In the genomic region with DNA sequence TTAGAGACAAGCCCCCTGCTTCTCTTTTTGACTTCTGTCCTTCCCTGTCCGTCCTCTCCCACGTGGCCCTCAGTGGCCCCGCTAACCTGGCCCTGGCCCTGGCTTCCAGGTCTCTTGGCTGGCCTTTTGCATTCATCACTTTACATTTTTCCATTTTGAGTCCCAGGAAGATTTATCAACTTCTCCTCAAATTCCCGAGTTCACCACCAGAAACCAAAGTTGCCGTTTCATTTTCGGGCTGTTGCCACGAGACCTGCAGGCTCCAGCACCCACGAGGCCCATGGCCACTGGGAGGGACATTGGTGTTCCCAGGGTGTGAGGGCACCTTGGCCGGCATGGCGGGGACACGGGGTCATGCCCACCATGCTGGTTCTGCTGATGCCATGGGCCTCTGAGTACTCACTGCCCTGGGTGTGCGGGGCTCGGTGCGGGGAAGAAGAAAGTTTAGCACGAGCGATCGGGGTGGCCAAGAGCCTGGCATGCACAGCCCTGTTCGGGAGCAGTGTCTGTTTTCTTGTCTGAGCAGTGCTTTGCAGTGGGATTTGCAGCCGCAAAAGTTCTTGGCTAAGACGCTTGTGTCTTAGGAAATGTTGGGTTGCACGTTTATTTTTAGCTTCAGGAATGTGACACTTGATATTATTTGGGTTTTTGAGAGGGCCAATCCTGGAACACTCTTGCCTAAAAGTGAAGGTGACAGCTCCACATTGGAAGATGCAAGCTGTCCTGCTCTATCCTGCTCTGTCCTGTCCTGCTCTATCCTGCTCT, we compare ENCODE assay signal across 10 cellular contexts. TPM values are rescaled to one million over a fixed set of nuclear protein-coding genes. Genes with fewer than 3 reads are reported as not detected.
DNase-seq lines count a peak whose midpoint lies in the region; ATAC-seq and TF ChIP-seq lines count a peak whose summit lies in the region.
"Had no signal": no experiment of that assay in that cellular context is flagged by ENCODE, and none has a peak within 500 bp of the region (broad histone marks: within the 10 kb centered on the region; RNA-seq: fewer than 3 reads in every experiment).

No MANE protein-coding gene starts in this region.

- H3K9me3 ChIP-seq in smooth muscle cell (replicated peaks; ENCODE audit: low read depth), result no peaks in the 10 kb centered on the region
- peaks cover 20% of the 10 kb centered on the region for H3K9me3 ChIP-seq in Caco-2

- intact Hi-C loops in Caco-2 (cut with micrococcal nuclease; ENCODE audit: unreplicated experiment), result no loop called here

- no peaks in the 10 kb centered on the region for H3K27me3 Mint-ChIP-seq in Caco-2 (ENCODE audit: insufficient read depth, unreplicated experiment)
- peaks cover 12% of the 10 kb centered on the region for H3K27me3 Mint-ChIP-seq in T-helper 2 cell treated with Interferon-gamma antibody and Interleukin-4, amounts not matched to agents 5 μg/mL and 100 μg/mL, for 36 hours (ENCODE audit: low read depth)

- TF ChIP-seq CTCF in smooth muscle cell (IDR thresholded peaks at IDR 0.05; ENCODE audit: borderline replicate concordance, insufficient read depth, poor library complexity, severe bottlenecking), result no peak
- TF ChIP-seq CTCF in Caco-2 (IDR thresholded peaks at IDR 0.05; ENCODE audit: insufficient read depth in 1 of 2, low read depth in 1 of 2, low read length in 1 of 2, severe bottlenecking in 1 of 2, unreplicated experiment in 1 of 2), result no peak

- H3K9ac ChIP-seq in smooth muscle cell (ENCODE audit: low read depth), result no peak overlapping the region

- CTCF ChIA-PET in Caco-2 (lab: Charles Lee), result no interaction called here

- no peaks in the 10 kb centered on the region for H3K27me3 ChIP-seq in smooth muscle cell (ENCODE audit: low read depth)
- H3K27me3 ChIP-seq in Caco-2 (replicated peaks; ENCODE audit: control insufficient read depth, insufficient read depth, low read length), result no peaks in the 10 kb centered on the region

- ATAC-seq in HG02840 (IDR thresholded peaks at IDR 0.05; ENCODE audit: low FRiP score, unreplicated experiment), result no peak

- H3K4me2 ChIP-seq in smooth muscle cell, result peak overlapping the region; percentile 7

- H3K79me2 ChIP-seq in smooth muscle cell (ENCODE audit: low read depth), result no peaks in the 10 kb centered on the region

- DNase-seq in GM03348 (ENCODE audit: low spot score) (peak; percentile 85), dedifferentiated amniotic fluid mesenchymal stem cell (ENCODE audit: extremely low spot score) (peak; percentile 54), hepatic stellate cell (ENCODE audit: low spot score) (peak; percentile 72), smooth muscle cell (lab: John Stamatoyannopoulos, UW; ENCODE audit: unreplicated experiment) (no peak), Caco-2 (no peak), superior temporal gyrus (ENCODE audit: extremely low spot score) (no peak)
- DNase-seq in T-helper 2 cell treated with Interferon-gamma antibody and Interleukin-4, amounts not matched to agents 5 μg/mL and 100 μg/mL, for 36 hours (ENCODE audit: low spot score), result no peak
- DNase-seq: small intestine had no signal

- BruUV-seq in Caco-2 (replicated peaks; lab: Mats Ljungman, UMichigan), result no TSS peak

- peaks cover 8% of the 10 kb centered on the region for H3F3A ChIP-seq in smooth muscle cell (ENCODE audit: low read depth)

- H3K4me1 Mint-ChIP-seq in Caco-2 (ENCODE audit: low read depth, unreplicated experiment), result no peaks in the 10 kb centered on the region
- no peaks in the 10 kb centered on the region for H3K4me1 Mint-ChIP-seq in T-helper 2 cell treated with Interferon-gamma antibody and Interleukin-4, amounts not matched to agents 5 μg/mL and 100 μg/mL, for 36 hours (ENCODE audit: low read depth)
- H3K4me1 Mint-ChIP-seq: memory B cell had no signal

- H4K20me1 ChIP-seq in smooth muscle cell (ENCODE audit: low read depth), result no peaks in the 10 kb centered on the region

- POLR2A ChIA-PET in Caco-2 (lab: Charles Lee), result no interaction called here

- no peak overlapping the region for H3K4me3 ChIP-seq in smooth muscle cell
- H3K4me3 ChIP-seq in Caco-2 (ENCODE audit: low read depth, low read length), result no peak overlapping the region

- H3K36me3 ChIP-seq in smooth muscle cell (ENCODE audit: low read depth) (no peaks in the 10 kb centered on the region), Caco-2 (ENCODE audit: control insufficient read depth, insufficient read depth, low read length) (no peaks in the 10 kb centered on the region)

- H3K4me3 Mint-ChIP-seq in Caco-2 (ENCODE audit: unreplicated experiment), result no peak overlapping the region
- H3K4me3 Mint-ChIP-seq in T-helper 2 cell treated with Interferon-gamma antibody and Interleukin-4, amounts not matched to agents 5 μg/mL and 100 μg/mL, for 36 hours, result no peak overlapping the region
- H3K4me3 Mint-ChIP-seq: memory B cell had no signal

- H3K4me1 ChIP-seq in smooth muscle cell (ENCODE audit: low read depth), result peaks cover 33% of the 10 kb centered on the region
- no peaks in the 10 kb centered on the region for H3K4me1 ChIP-seq in Caco-2

- 63% methylated on average over 21 of the region's 21 CpGs for WGBS in smooth muscle cell (ENCODE audit: low lambda C conversion rate)

- no peak overlapping the region for H2AFZ ChIP-seq in smooth muscle cell (ENCODE audit: low read depth)

- peaks cover 4% of the 10 kb centered on the region for H3K36me3 Mint-ChIP-seq in Caco-2 (ENCODE audit: insufficient read depth, unreplicated experiment)
- no peaks in the 10 kb centered on the region for H3K36me3 Mint-ChIP-seq in T-helper 2 cell treated with Interferon-gamma antibody and Interleukin-4, amounts not matched to agents 5 μg/mL and 100 μg/mL, for 36 hours (ENCODE audit: low read depth)

- no peak overlapping the region for H3K27ac ChIP-seq in smooth muscle cell (ENCODE audit: low read depth)

- H3K27ac Mint-ChIP-seq in Caco-2 (ENCODE audit: unreplicated experiment), result no peak overlapping the region
- no peak overlapping the region for H3K27ac Mint-ChIP-seq in T-helper 2 cell treated with Interferon-gamma antibody and Interleukin-4, amounts not matched to agents 5 μg/mL and 100 μg/mL, for 36 hours
- H3K27ac Mint-ChIP-seq: memory B cell had no signal

- peaks cover 30% of the 10 kb centered on the region for H3K9me3 Mint-ChIP-seq in Caco-2 (ENCODE audit: unreplicated experiment)
- peaks cover 22% of the 10 kb centered on the region for H3K9me3 Mint-ChIP-seq in T-helper 2 cell treated with Interferon-gamma antibody and Interleukin-4, amounts not matched to agents 5 μg/mL and 100 μg/mL, for 36 hours

RNA-seq across cellular contexts. Expression of a gene that starts 40.4 kb away (rescaled TPM):
- total RNA-seq in smooth muscle cell (20.3 and 28.9 TPM in 2 replicates), Caco-2 (2022) (25.4 and 25.8 TPM in 2 replicates)
- polyA plus RNA-seq in smooth muscle cell, result 25.6 and 27.6 TPM in 2 replicates

Comparison
In these comparisons a context has a peak if more than half of its experiments do, and no peak if none do; other contexts are left out.
1. DNase-seq: peak in GM03348 (single experiment), dedifferentiated amniotic fluid mesenchymal stem cell (single experiment) and hepatic stellate cell (single experiment); none in smooth muscle cell (single experiment), Caco-2 (0 of 2), T-helper 2 cell treated with Interferon-gamma antibody and Interleukin-4, amounts not matched to agents 5 μg/mL and 100 μg/mL, for 36 hours (single experiment) and superior temporal gyrus (single experiment).